Comparison of ENCODE assay signal across 15 cellular contexts in the genomic region with DNA sequence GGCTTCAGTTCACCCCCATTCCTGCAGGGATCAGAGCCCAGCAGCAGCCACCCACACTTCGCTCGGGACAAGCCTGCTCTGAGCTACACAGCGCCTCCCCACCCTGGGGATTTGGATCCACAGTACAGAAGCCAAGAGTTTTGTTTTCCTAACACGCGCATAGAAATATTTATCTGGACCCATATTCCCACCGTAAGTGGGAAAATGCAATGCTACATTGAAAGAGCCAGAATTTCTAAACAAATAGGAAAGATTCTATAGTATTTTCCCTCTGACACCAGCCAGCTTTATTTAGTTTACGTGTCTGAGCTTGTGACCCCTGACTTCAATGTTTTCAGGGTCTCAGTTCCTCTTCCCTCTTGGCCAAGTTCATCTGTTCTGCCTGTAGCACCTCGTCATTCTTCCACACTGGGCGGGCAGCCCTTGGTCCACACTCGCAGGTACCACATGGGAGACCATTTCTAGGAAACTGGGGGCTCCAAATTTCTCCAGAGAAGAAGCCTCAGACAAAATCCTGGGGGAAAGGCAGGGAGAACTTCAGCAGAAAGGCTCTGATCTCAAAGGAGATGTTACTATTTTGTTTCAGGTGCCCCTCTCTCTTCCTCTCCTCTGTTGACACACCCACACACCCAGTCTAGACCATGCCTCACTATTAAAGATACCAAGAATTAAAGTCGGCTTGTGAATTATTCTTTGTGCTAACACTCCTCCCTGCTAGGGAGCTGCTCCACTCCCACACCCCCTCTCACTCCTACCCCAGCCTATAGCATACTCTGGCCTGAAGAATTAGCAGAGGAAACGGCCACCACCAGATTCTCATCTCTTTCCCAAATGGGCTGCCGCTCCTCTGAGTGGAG.
DNase-seq lines count a peak whose midpoint lies in the region; ATAC-seq and TF ChIP-seq lines count a peak whose summit lies in the region.
"Had no signal": no experiment of that assay in that cellular context is flagged by ENCODE, and none has a peak within 500 bp of the region (broad histone marks: within the 10 kb centered on the region; RNA-seq: fewer than 3 reads in every experiment).

No MANE protein-coding gene starts in this region.

- peak overlapping the region; percentile 49; the same call in 1 of the 2 replicates for H3K27ac ChIP-seq in BLaER1
- H3K27ac ChIP-seq in tibial artery: peak overlapping the region in 1 of 2 donors; percentile 19
- H3K27ac ChIP-seq: Peyer's patch had no signal

- H3K27me3 ChIP-seq in BLaER1 (no peaks in the 10 kb centered on the region), tibial artery (no peaks in the 10 kb centered on the region)
- H3K27me3 ChIP-seq: Peyer's patch had no signal

- TF ChIP-seq CTCF in fibroblast of pulmonary artery (IDR thresholded peaks at IDR 0.05; ENCODE audit: low read length, missing control alignments) (no peak), tibial artery (IDR thresholded peaks at IDR 0.05) (no peak), chondrocyte (IDR thresholded peaks at IDR 0.05) (no peak)

- H3K36me3 Mint-ChIP-seq in chondrocyte (ENCODE audit: low read depth): peaks cover 2% of the 10 kb centered on the region

- peaks cover 9% of the 10 kb centered on the region for H3K9me3 Mint-ChIP-seq in chondrocyte (ENCODE audit: low read depth)

- H3K4me2 ChIP-seq in BLaER1: peak overlapping the region; percentile 77

- H4K20me1 ChIP-seq in BLaER1: no peaks in the 10 kb centered on the region

- no peak overlapping the region for H3K4me3 ChIP-seq in BLaER1
- no peak overlapping the region for H3K4me3 ChIP-seq in fibroblast of pulmonary artery (replicated peaks; ENCODE audit: low read depth, low read length)
- H3K4me3 ChIP-seq in tibial artery: no peak overlapping the region
- H3K4me3 ChIP-seq: Peyer's patch had no signal

- H3K4me3 Mint-ChIP-seq in chondrocyte (ENCODE audit: unreplicated experiment): no peak overlapping the region
- H3K4me3 Mint-ChIP-seq: activated CD4-positive, alpha-beta T cell treated with anti-CD3 and anti-CD28 coated beads, Interleukin-2, amount 10 ng/mL, durations not matched to agents 24 days and 14 days; activated T-cell treated with anti-CD3 and anti-CD28 coated beads, Interleukin-2, amount 50 U/mL, for 72 hours; dendritic cell treated with granulocyte-macrophage colony-stimulating factor and Interleukin-4, amounts not matched to agents 40 ng/mL and 50 ng/mL, for 4 days had no signal

- peaks cover 6% of the 10 kb centered on the region for H3K4me1 Mint-ChIP-seq in chondrocyte (ENCODE audit: low read depth)
- H3K4me1 Mint-ChIP-seq: activated CD4-positive, alpha-beta T cell treated with anti-CD3 and anti-CD28 coated beads, Interleukin-2, amount 10 ng/mL, durations not matched to agents 24 days and 14 days had no signal

- H3K36me3 ChIP-seq in BLaER1: no peaks in the 10 kb centered on the region
- H3K36me3 ChIP-seq in tibial artery: no peaks in the 10 kb centered on the region
- H3K36me3 ChIP-seq: Peyer's patch had no signal

- H3K9me3 ChIP-seq in BLaER1 (peaks cover 6% of the 10 kb centered on the region; the same call in 1 of the 2 replicates), tibial artery (peaks cover 0 to 3% (median 0%) of the 10 kb centered on the region in 3 donors)
- H3K9me3 ChIP-seq: Peyer's patch had no signal

- intact Hi-C loops in tibial artery (cut with DNase I; ENCODE audit: low total_unique reads): no loop called here

- H3K4me1 ChIP-seq in BLaER1: peaks cover 32% of the 10 kb centered on the region
- peaks cover 0 to 33% (median 10%) of the 10 kb centered on the region in 4 donors for H3K4me1 ChIP-seq in tibial artery
- H3K4me1 ChIP-seq: Peyer's patch had no signal

- DNase-seq in fibroblast of pulmonary artery (ENCODE audit: low read depth) (peak; percentile 3), tibial artery (no peak), NCI-H2107 (lab: John Stamatoyannopoulos, UW) (no peak), chondrocyte (ENCODE audit: low spot score) (no peak), DMS79 (lab: John Stamatoyannopoulos, UW) (no peak)
- DNase-seq: activated CD4-positive, alpha-beta T cell treated with anti-CD3 and anti-CD28 coated beads, Interleukin-2, amount 10 ng/mL, durations not matched to agents 24 days and 14 days; activated T-cell treated with anti-CD3 and anti-CD28 coated beads, Interleukin-2, amount 50 U/mL, for 72 hours; amniotic stem cell; T-helper 2 cell had no signal

- peaks cover 10% of the 10 kb centered on the region for H3K27me3 Mint-ChIP-seq in chondrocyte (ENCODE audit: low read depth)

- ATAC-seq in GM19351 (IDR thresholded peaks at IDR 0.05; ENCODE audit: unreplicated experiment): peak; percentile 53
- peak; percentile 49 for ATAC-seq in HG02870 (IDR thresholded peaks at IDR 0.05; ENCODE audit: unreplicated experiment)
- ATAC-seq: activated T-cell treated with anti-CD3 and anti-CD28 coated beads, Interleukin-2, amount 50 U/mL, for 72 hours had no signal

- H3K27ac Mint-ChIP-seq in chondrocyte (ENCODE audit: unreplicated experiment): no peak overlapping the region
- H3K27ac Mint-ChIP-seq: activated CD4-positive, alpha-beta T cell treated with anti-CD3 and anti-CD28 coated beads, Interleukin-2, amount 10 ng/mL, durations not matched to agents 24 days and 14 days; activated T-cell treated with anti-CD3 and anti-CD28 coated beads, Interleukin-2, amount 50 U/mL, for 72 hours; dendritic cell treated with granulocyte-macrophage colony-stimulating factor and Interleukin-4, amounts not matched to agents 40 ng/mL and 50 ng/mL, for 4 days; progenitor cell of endocrine pancreas had no signal

- peak overlapping the region; percentile 4; the same call in 1 of the 2 replicates for H3K9ac ChIP-seq in BLaER1
